Comparison of ENCODE assay signal across 31 cellular contexts in genomic region chr13:30763786-30764440, GRCh38. TPM values are rescaled to one million over a fixed set of nuclear protein-coding genes. Genes with fewer than 3 reads are reported as not detected.
DNase-seq lines count a peak whose midpoint lies in the region; ATAC-seq, FAIRE-seq and TF ChIP-seq lines count a peak whose summit lies in the region.
"Had no signal": no experiment of that assay in that cellular context is flagged by ENCODE, and none has a peak within 500 bp of the region (broad histone marks: within the 10 kb centered on the region; RNA-seq: fewer than 3 reads in every experiment).

No MANE protein-coding gene starts in this region.

- peak overlapping the region; percentile 4 for H3K27ac Mint-ChIP-seq in CD8-positive, alpha-beta T cell
- H3K27ac Mint-ChIP-seq: nephron progenitor cell had no signal

- H4K20me1 ChIP-seq in K562 (replicated peaks; ENCODE audit: control insufficient read depth, insufficient read depth, low read length): no peaks in the 10 kb centered on the region
- H4K20me1 ChIP-seq: BLaER1 had no signal

- no peak overlapping the region for H3K9ac ChIP-seq in K562 (ENCODE audit: insufficient read depth in 1 of 2, low read depth in 2 of 2, low read length in 2 of 2)
- H3K9ac ChIP-seq: BLaER1 had no signal

- 4% methylated on average over 7 of the region's 8 CpGs for WGBS in K562 (ENCODE audit: insufficient coverage, low coverage, missing lambda C conversion rate)

- no peak for TF ChIP-seq EP300 in K562 (IDR thresholded peaks at IDR 0.05; ENCODE audit: low read length)

- BruUV-seq in K562 (replicated peaks; lab: Mats Ljungman, UMichigan): no TSS peak

- CTCF ChIA-PET in CD8-positive, alpha-beta T cell (lab: Charles Lee): no interaction called here
- CTCF ChIA-PET in K562 (lab: Yijun Ruan, JAX; ENCODE audit: low intra/inter-chr PET ratio): no interaction called here

- intact Hi-C loops in CD8-positive, alpha-beta T cell (cut with DNase I, micrococcal nuclease): no loop called here
- intact Hi-C loops in K562 (cut with micrococcal nuclease): no loop called here
- intact Hi-C loops in sciatic nerve (cut with DNase I): no loop called here

- no peak for TF ChIP-seq POLR2A in K562 (conservative IDR thresholded peaks at IDR 0.05)

- no peak overlapping the region for H3K4me3 ChIP-seq in CD8-positive, alpha-beta T cell (ENCODE audit: low read depth, low read length)
- H3K4me3 ChIP-seq in K562: no peak overlapping the region
- H3K4me3 ChIP-seq in fibroblast of pulmonary artery (replicated peaks; ENCODE audit: low read depth, low read length): no peak overlapping the region
- H3K4me3 ChIP-seq: BLaER1, cardiac muscle cell, ovary, SJSA1, smooth muscle cell had no signal

- in situ Hi-C loops in K562 (cut with MboI): no loop called here

- H3K27me3 ChIP-seq in CD8-positive, alpha-beta T cell (ENCODE audit: insufficient read depth, low read length): no peaks in the 10 kb centered on the region
- H3K27me3 ChIP-seq in K562 (ENCODE audit: control insufficient read depth in 2 of 2, insufficient read depth in 2 of 2, low read length in 2 of 2): no peaks in the 10 kb centered on the region; a peak in 4 of 5 replicates
- H3K27me3 ChIP-seq: BLaER1, cardiac muscle cell, ovary, SJSA1 had no signal

- no peaks in the 10 kb centered on the region for H3K79me2 ChIP-seq in K562 (ENCODE audit: control insufficient read depth, insufficient read depth, low read length)

- no peak for DNase-seq in CD8-positive, alpha-beta T cell
- DNase-seq in HT1080 (ENCODE audit: low read depth) (peak; percentile 37), K562 (ENCODE audit: extremely low read depth in 1 of 4, low spot score in 3 of 4) (no peak), fibroblast of pulmonary artery (ENCODE audit: low read depth) (peak; percentile 47), sciatic nerve (ENCODE audit: low spot score) (no peak)
- DNase-seq in stimulated activated naive CD4-positive, alpha-beta T cell (lab: John Stamatoyannopoulos, UW): no peak
- no peak for DNase-seq in activated effector memory CD4-positive, alpha-beta T cell treated with anti-CD3 and anti-CD28 coated beads, Interleukin-2, amount 50 U/mL, for 16 hours
- DNase-seq: ACHN; activated CD4-positive, alpha-beta T cell treated with anti-CD3 and anti-CD28 coated beads, Interleukin-2, amount 50 U/mL, for 4 hours; activated naive CD4-positive, alpha-beta T cell treated with anti-CD3 and anti-CD28 coated beads, Interleukin-2, amount 50 U/mL, for 16 hours; amygdala; COR-L47; DMS79; kidney glomerular epithelial cell; mammary epithelial cell; NCI-H1105; NCI-H1930; NCI-H526 treated with DMSO at 0.1 percent for 48 hours; nephron progenitor cell; ovary; retina; RPMI8226; stimulated activated CD4-positive, alpha-beta T cell treated with anti-CD3 and anti-CD28 coated beads, Interleukin-2, amount 100 ng/mL, for 24 hours; T-helper 1 cell; trophoblast cell had no signal

- H3K9me3 ChIP-seq in CD8-positive, alpha-beta T cell (ENCODE audit: low read length): no peaks in the 10 kb centered on the region
- H3K9me3 ChIP-seq in K562 (replicated peaks; ENCODE audit: control insufficient read depth, insufficient read depth, low read depth, low read length): no peaks in the 10 kb centered on the region
- H3K9me3 ChIP-seq: BLaER1, ovary, SJSA1 had no signal

- H3K4me2 ChIP-seq in K562 (ENCODE audit: insufficient read depth, low read length): no peak overlapping the region
- H3K4me2 ChIP-seq: BLaER1, smooth muscle cell had no signal

- peaks cover 55% of the 10 kb centered on the region for H3K36me3 Mint-ChIP-seq in CD8-positive, alpha-beta T cell

- H3K4me3 Mint-ChIP-seq in CD8-positive, alpha-beta T cell: no peak overlapping the region
- H3K4me3 Mint-ChIP-seq: nephron progenitor cell had no signal

- H3K4me1 Mint-ChIP-seq in CD8-positive, alpha-beta T cell (ENCODE audit: low read depth): peaks cover 15% of the 10 kb centered on the region

- H3K27ac ChIP-seq in CD8-positive, alpha-beta T cell (ENCODE audit: low read depth, low read length): no peak overlapping the region
- H3K27ac ChIP-seq in K562 (ENCODE audit: extremely low read depth, low read depth, low read length): no peak overlapping the region
- H3K27ac ChIP-seq: BLaER1, cardiac muscle cell, ovary, SJSA1 had no signal

- no peaks in the 10 kb centered on the region for H3K9me1 ChIP-seq in K562 (ENCODE audit: control insufficient read depth, insufficient read depth, low read length)

- POLR2A ChIA-PET in CD8-positive, alpha-beta T cell (lab: Charles Lee): no interaction called here
- POLR2A ChIA-PET in K562 (lab: Yijun Ruan, JAX): no interaction called here

- no peaks in the 10 kb centered on the region for H3K9me3 Mint-ChIP-seq in CD8-positive, alpha-beta T cell
- H3K9me3 Mint-ChIP-seq: nephron progenitor cell had no signal

- no peak overlapping the region for H2AFZ ChIP-seq in K562 (ENCODE audit: low read depth, low read length)

- no peak for FAIRE-seq in K562 (lab: Jason Lieb, UNC)
- FAIRE-seq: HepG2 had no signal

- no peaks in the 10 kb centered on the region for H3K4me1 ChIP-seq in CD8-positive, alpha-beta T cell (ENCODE audit: insufficient read depth, low read length)
- no peaks in the 10 kb centered on the region for H3K4me1 ChIP-seq in K562 (replicated peaks in 1 of 2; ENCODE audit: control insufficient read depth in 2 of 2, insufficient read depth in 2 of 2, low read length in 2 of 2)

- peaks cover 14% of the 10 kb centered on the region for H3K36me3 ChIP-seq in CD8-positive, alpha-beta T cell (ENCODE audit: insufficient read depth, low read length)
- H3K36me3 ChIP-seq in K562 (ENCODE audit: control insufficient read depth, insufficient read depth, low read length): no peaks in the 10 kb centered on the region
- H3K36me3 ChIP-seq: BLaER1, cardiac muscle cell, ovary, SJSA1 had no signal

- TF ChIP-seq RAD21 in K562 (CRISPR knock-in tag; conservative IDR thresholded peaks at IDR 0.05 in 1 of 2, IDR thresholded peaks at IDR 0.05 in 1 of 2): no peak

- no peak for TF ChIP-seq CTCF in CD8-positive, alpha-beta T cell (IDR thresholded peaks at IDR 0.05)
- TF ChIP-seq CTCF in K562 (IDR thresholded peaks at IDR 0.05 in 2 of 3, conservative IDR thresholded peaks at IDR 0.05 in 1 of 3; ENCODE audit: insufficient read depth in 2 of 3, low read depth in 1 of 3, low read length in 3 of 3) (no peak), fibroblast of pulmonary artery (IDR thresholded peaks at IDR 0.05; ENCODE audit: low read length, missing control alignments) (no peak)

- no peak for ATAC-seq in CD8-positive, alpha-beta T cell
- ATAC-seq in K562 (no peak), sciatic nerve (no peak), HG02852 (IDR thresholded peaks at IDR 0.05; ENCODE audit: unreplicated experiment) (no peak)
- ATAC-seq: HepG2 had no signal

- no peaks in the 10 kb centered on the region for H3K27me3 Mint-ChIP-seq in CD8-positive, alpha-beta T cell (ENCODE audit: low read depth)

TF ChIP-seq in K562, 482 proteins besides CTCF, POLR2A, EP300 and RAD21:
- TF ChIP-seq TAF7 (tag; IDR thresholded peaks at IDR 0.05): no peak
- peak; percentile 3; the same call in 1 of the 2 replicates for TF ChIP-seq JUND (IDR thresholded peaks at IDR 0.05; ENCODE audit: borderline replicate concordance, low read depth, low read length)
- TF ChIP-seq JUND (tag; IDR thresholded peaks at IDR 0.05; ENCODE audit: borderline replicate concordance, low read depth, low read length): no peak
- peak; percentile 37; the same call in 1 of the 2 replicates for TF ChIP-seq ATF7 (IDR thresholded peaks at IDR 0.05)
- TF ChIP-seq ATF3 (IDR thresholded peaks at IDR 0.05): peak; percentile 7; the same call in 1 of the 2 replicates
- TF ChIP-seq ATF3 (CRISPR knock-in tag; conservative IDR thresholded peaks at IDR 0.05): no peak
- no peak for TF ChIP-seq GTF2A2 (tag; IDR thresholded peaks at IDR 0.05)

RNA-seq across cellular contexts. Expression of gene ALOX5AP, which starts 28.6 kb away (rescaled TPM):
- 10 to 100 TPM; 16.3 to 16.6 TPM for total RNA-seq in CD8-positive, alpha-beta T cell
- total RNA-seq in HT1080 (2014; rRNA removed; shearing (Covaris generic)): 1.0 TPM in 1 of 2 replicates, not detected in the other
- polyA plus RNA-seq in HT1080 (2015; cell fraction: cytosol; rRNA removed): 0.31 and 0.42 TPM in 2 replicates
- polyA plus RNA-seq in HT1080 (2015; cell fraction: nucleus; rRNA removed): not detected in 2 replicates
- total RNA-seq in K562 (2011; cell fraction: chromatin; rRNA removed; ENCODE audit: low replicate concordance): not detected in 2 replicates
- not detected in 2 replicates for total RNA-seq in K562 (2011; cell fraction: nucleolus; rRNA removed)
- not detected in 2 replicates for total RNA-seq in K562 (2011; cell fraction: nucleoplasm; rRNA removed)
- not detected in 2 replicates for total RNA-seq in K562 (2014; rRNA removed)
- not detected in 2 replicates for total RNA-seq in K562 (2014; rRNA removed; fragmentation: Illumina TruSeq; extraction: Trizol)
- total RNA-seq in K562 (2015; rRNA removed; fragmentation: Illumina TruSeq; extraction: Trizol): not detected in 2 replicates
- 0.31 TPM in 1 of 2 replicates, not detected in the other for total RNA-seq in K562 (2021)
- not detected in 2 replicates for polyA plus RNA-seq in K562 (2011; rRNA removed)
- not detected in 2 replicates for polyA plus RNA-seq in K562 (2011; cell fraction: cytosol; rRNA removed)
- not detected in 2 replicates for polyA plus RNA-seq in K562 (2011; cell fraction: nucleus; rRNA removed)
- polyA plus RNA-seq in K562 (2012): not detected in 2 replicates
- polyA plus RNA-seq in K562 (2014; fragmentation: Illumina TruSeq; extraction: Trizol): not detected in 2 replicates
- polyA plus RNA-seq in K562 (2014; fragmentation: Nextera tagmentation; extraction: Ambion mirVana): not detected
- polyA plus RNA-seq in K562 (2014; rRNA removed): not detected in 2 replicates
- not detected in 2 replicates for polyA minus RNA-seq in K562 (2011; rRNA and poly(A)+ RNA removed)
- polyA minus RNA-seq in K562 (2011; cell fraction: cytosol; rRNA and poly(A)+ RNA removed): not detected in 2 replicates
- polyA minus RNA-seq in K562 (2011; cell fraction: nucleus; rRNA and poly(A)+ RNA removed): not detected in 2 replicates
- 21.8 TPM for total RNA-seq in sciatic nerve
- total RNA-seq: cardiac muscle cell, smooth muscle cell had no signal

Comparison
In these comparisons a context has a peak if more than half of its experiments do, and no peak if none do; other contexts are left out.
1. DNase-seq: peak in HT1080 (single experiment) and fibroblast of pulmonary artery (single experiment); none in CD8-positive, alpha-beta T cell (0 of 7), K562 (0 of 4), sciatic nerve (single experiment), stimulated activated naive CD4-positive, alpha-beta T cell (0 of 6) and activated effector memory CD4-positive, alpha-beta T cell treated with anti-CD3 and anti-CD28 coated beads, Interleukin-2, amount 50 U/mL, for 16 hours (single experiment).